Comparison of ENCODE assay signal across 23 cellular contexts in genomic region chr9:83680233-83680632, GRCh38. TPM values are rescaled to one million over a fixed set of nuclear protein-coding genes. Genes with fewer than 3 reads are reported as not detected.
A peak's percentile ranks its signal among the peaks of the same experiment; 100 is the strongest.
DNase-seq lines count a peak whose midpoint lies in the region; ATAC-seq and FAIRE-seq lines count a peak whose summit lies in the region.
"Had no signal": no experiment of that assay in that cellular context is flagged by ENCODE, and none has a peak within 500 bp of the region (broad histone marks: within the 10 kb centered on the region; RNA-seq: fewer than 3 reads in every experiment).

No MANE protein-coding gene starts in this region.

- no peak for DNase-seq in activated T-cell treated with anti-CD3 and anti-CD28 coated beads, Interleukin-2, amount 50 U/mL, for 72 hours
- DNase-seq in activated T-cell treated with anti-CD3 and anti-CD28 coated beads, Interleukin-2, amount 50 U/mL, for 1 hour: no peak
- peak; percentile 35 for DNase-seq in H7
- DNase-seq in RCC 7860 (ENCODE audit: low spot score): no peak
- no peak for DNase-seq in stimulated activated effector memory CD8-positive, alpha-beta T cell treated with anti-CD3 and anti-CD28 coated beads, Interleukin-12 subunit alpha, Interleukin-12 subunit beta, amount 100 ng/mL, for 72 hours (ENCODE audit: low spot score in 2 of 2)
- no peak for DNase-seq in NOMO-1 (lab: John Stamatoyannopoulos, UW; ENCODE audit: unreplicated experiment in 2 of 2)
- DNase-seq: CD4-positive, CD25-positive, alpha-beta regulatory T cell; DMS153; DND-41; Kasumi-1; NCI-H1092 treated with DMSO at 0.1 percent for 48 hours; NCI-H1436 treated with DMSO at 0.1 percent for 48 hours; NCI-H187 treated with DMSO at 0.1 percent for 48 hours; NCI-H2171 treated with DMSO at 0.1 percent for 48 hours; NCI-H524; NCI-H774; PC-3; SJCRH30 had no signal

- peaks cover 4 to 35% of the 10 kb centered on the region in 2 donors for H3K36me3 Mint-ChIP-seq in activated T-cell treated with anti-CD3 and anti-CD28 coated beads, Interleukin-2, amount 50 U/mL, for 72 hours (ENCODE audit: insufficient read depth in 2 of 2)
- H3K36me3 Mint-ChIP-seq in stimulated activated effector memory CD8-positive, alpha-beta T cell treated with anti-CD3 and anti-CD28 coated beads, Interleukin-12 subunit alpha, Interleukin-12 subunit beta, amount 100 ng/mL, for 72 hours: peaks cover 99% of the 10 kb centered on the region

- peaks cover 31% of the 10 kb centered on the region for H3K4me1 Mint-ChIP-seq in activated T-cell treated with anti-CD3 and anti-CD28 coated beads, Interleukin-2, amount 50 U/mL, for 72 hours (ENCODE audit: low read depth)
- peaks cover 18% of the 10 kb centered on the region for H3K4me1 Mint-ChIP-seq in stimulated activated effector memory CD8-positive, alpha-beta T cell treated with anti-CD3 and anti-CD28 coated beads, Interleukin-12 subunit alpha, Interleukin-12 subunit beta, amount 100 ng/mL, for 72 hours

- no peaks in the 10 kb centered on the region for H3K27me3 ChIP-seq in H7 (ENCODE audit: control insufficient read depth, insufficient read depth, low read length)
- H3K27me3 ChIP-seq: BLaER1, SJCRH30 had no signal

- H3K27ac Mint-ChIP-seq in activated T-cell treated with anti-CD3 and anti-CD28 coated beads, Interleukin-2, amount 50 U/mL, for 72 hours: peak overlapping the region; percentile 40
- peak overlapping the region; percentile 77 for H3K27ac Mint-ChIP-seq in stimulated activated effector memory CD8-positive, alpha-beta T cell treated with anti-CD3 and anti-CD28 coated beads, Interleukin-12 subunit alpha, Interleukin-12 subunit beta, amount 100 ng/mL, for 72 hours

- no peak overlapping the region for H3K4me3 ChIP-seq in H7 (ENCODE audit: insufficient read depth, low read depth, low read length)
- H3K4me3 ChIP-seq: BLaER1, K562, SJCRH30 had no signal

- H3K27me3 Mint-ChIP-seq in activated T-cell treated with anti-CD3 and anti-CD28 coated beads, Interleukin-2, amount 50 U/mL, for 72 hours (ENCODE audit: low read depth): no peaks in the 10 kb centered on the region
- H3K27me3 Mint-ChIP-seq: CD4-positive, CD25-positive, alpha-beta regulatory T cell had no signal

- ATAC-seq in activated T-cell treated with anti-CD3 and anti-CD28 coated beads, Interleukin-2, amount 50 U/mL, for 72 hours (replicated peaks in 1 of 2): no peak
- ATAC-seq in stimulated activated effector memory CD8-positive, alpha-beta T cell treated with anti-CD3 and anti-CD28 coated beads, Interleukin-12 subunit alpha, Interleukin-12 subunit beta, amount 100 ng/mL, for 72 hours: no peak
- no peak for ATAC-seq in GM19452 (IDR thresholded peaks at IDR 0.05; ENCODE audit: unreplicated experiment)
- ATAC-seq: K562, PC-3, Right ventricle myocardium inferior had no signal

- H3K36me3 ChIP-seq in H7 (replicated peaks; ENCODE audit: control insufficient read depth, insufficient read depth, low read length): peaks cover 7% of the 10 kb centered on the region

- peak; percentile 44 for FAIRE-seq in RCC 7860 (lab: Jason Lieb, UNC)
- FAIRE-seq: GM12892, K562 had no signal

- no peak overlapping the region for H3K4me3 Mint-ChIP-seq in activated T-cell treated with anti-CD3 and anti-CD28 coated beads, Interleukin-2, amount 50 U/mL, for 72 hours
- no peak overlapping the region for H3K4me3 Mint-ChIP-seq in stimulated activated effector memory CD8-positive, alpha-beta T cell treated with anti-CD3 and anti-CD28 coated beads, Interleukin-12 subunit alpha, Interleukin-12 subunit beta, amount 100 ng/mL, for 72 hours

- H3K9me3 Mint-ChIP-seq in activated T-cell treated with anti-CD3 and anti-CD28 coated beads, Interleukin-2, amount 50 U/mL, for 72 hours: no peaks in the 10 kb centered on the region
- H3K9me3 Mint-ChIP-seq in stimulated activated effector memory CD8-positive, alpha-beta T cell treated with anti-CD3 and anti-CD28 coated beads, Interleukin-12 subunit alpha, Interleukin-12 subunit beta, amount 100 ng/mL, for 72 hours: no peaks in the 10 kb centered on the region
- H3K9me3 Mint-ChIP-seq: CD4-positive, CD25-positive, alpha-beta regulatory T cell had no signal

RNA-seq across cellular contexts. Expression of gene UBQLN1, which starts 27.5 kb away (rescaled TPM):
- 10 to 100 TPM; 79.0 to 80.5 TPM for total RNA-seq in activated T-cell treated with anti-CD3 and anti-CD28 coated beads, Interleukin-2, amount 50 U/mL, for 72 hours
- 126 and 152 TPM in 2 replicates for total RNA-seq in H7 (2014; rRNA removed; shearing (Covaris generic))

RNA-seq across cellular contexts. Expression of gene IDNK, which starts 57.3 kb away (rescaled TPM):
- 10 to 100 TPM; 10.6 to 10.7 TPM for total RNA-seq in activated T-cell treated with anti-CD3 and anti-CD28 coated beads, Interleukin-2, amount 50 U/mL, for 72 hours
- total RNA-seq in H7 (2014; rRNA removed; shearing (Covaris generic)): 0.78 and 1.4 TPM in 2 replicates
